In the genomic region with DNA sequence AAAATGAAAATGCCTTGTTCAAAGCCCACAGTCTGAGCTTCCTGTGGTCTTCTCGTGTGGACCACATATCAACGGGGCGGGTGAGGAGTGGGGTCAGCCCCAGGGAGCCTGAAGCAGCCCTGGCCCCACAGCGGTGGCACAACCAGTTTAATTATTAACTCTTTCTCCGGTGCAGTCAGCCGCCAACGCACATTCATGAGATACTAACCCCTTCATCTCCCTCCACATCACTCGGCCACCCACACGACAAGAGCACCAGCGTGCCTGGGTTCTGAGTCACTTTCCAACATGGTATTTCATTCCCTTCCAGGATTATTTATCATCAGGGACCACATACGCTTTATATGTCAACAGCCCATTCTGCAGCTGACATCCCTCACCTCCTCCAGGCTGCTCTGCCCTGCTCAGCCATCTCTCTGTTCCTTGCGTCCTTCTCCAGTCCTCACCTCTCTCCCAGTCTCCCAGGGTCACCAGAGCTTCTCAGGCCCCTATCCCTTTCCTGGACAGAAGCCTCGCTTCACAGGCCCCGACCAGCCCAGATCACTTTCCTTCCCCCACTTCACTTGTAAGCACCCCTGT, we compare ENCODE assay signal across 11 cellular contexts. TPM values are rescaled to one million over a fixed set of nuclear protein-coding genes. Genes with fewer than 3 reads are reported as not detected.
DNase-seq lines count a peak whose midpoint lies in the region; ATAC-seq and TF ChIP-seq lines count a peak whose summit lies in the region.
"Had no signal": no experiment of that assay in that cellular context is flagged by ENCODE, and none has a peak within 500 bp of the region (broad histone marks: within the 10 kb centered on the region; RNA-seq: fewer than 3 reads in every experiment).

No MANE protein-coding gene starts in this region.

- H2AFZ ChIP-seq in PC-3 (ENCODE audit: low read length), result no peak overlapping the region

- POLR2A ChIA-PET in PC-3 (lab: Charles Lee; ENCODE audit: unreplicated experiment), result no interaction called here

- CTCF ChIA-PET in PC-3 (lab: Charles Lee), result no interaction called here

- no peaks in the 10 kb centered on the region for H3K9me3 ChIP-seq in PC-3 (ENCODE audit: low read length)

- H4K20me1 ChIP-seq in PC-3 (ENCODE audit: low read length), result no peaks in the 10 kb centered on the region

- H3K9me2 ChIP-seq in PC-3 (replicated peaks; ENCODE audit: low read length), result no peaks in the 10 kb centered on the region

- TF ChIP-seq CTCF in PC-3 (conservative IDR thresholded peaks at IDR 0.05; ENCODE audit: low read depth, low read length) (no peak), fibroblast of pulmonary artery (IDR thresholded peaks at IDR 0.05; ENCODE audit: low read length, missing control alignments) (no peak)

- peak overlapping the region; percentile 34; the same call in 1 of the 2 replicates for H3K4me2 ChIP-seq in PC-3 (ENCODE audit: low read length)

- H3K79me2 ChIP-seq in PC-3 (ENCODE audit: low read length), result no peaks in the 10 kb centered on the region

- peaks cover 4% of the 10 kb centered on the region; the same call in 1 of the 2 replicates for H3K4me1 ChIP-seq in PC-3 (ENCODE audit: insufficient read depth, low read length)

- no peaks in the 10 kb centered on the region for H3K36me3 ChIP-seq in PC-3 (ENCODE audit: low read depth, low read length)

- no peak overlapping the region for H3K27ac ChIP-seq in PC-3 (ENCODE audit: low read length)

- ATAC-seq in PC-3, result no peak
- no peak for ATAC-seq in GM18873 (IDR thresholded peaks at IDR 0.05; ENCODE audit: low FRiP score, unreplicated experiment)
- ATAC-seq in GM21526 (IDR thresholded peaks at IDR 0.05; ENCODE audit: low FRiP score, unreplicated experiment), result no peak
- ATAC-seq in GM21367 (IDR thresholded peaks at IDR 0.05; ENCODE audit: unreplicated experiment), result no peak
- ATAC-seq in GM19035 (IDR thresholded peaks at IDR 0.05; ENCODE audit: unreplicated experiment), result no peak

- intact Hi-C loops in PC-3 (cut with micrococcal nuclease), result no loop called here

- H3K9ac ChIP-seq in PC-3 (ENCODE audit: low read length), result no peak overlapping the region

- H3K27me3 ChIP-seq in PC-3 (ENCODE audit: low read length), result no peaks in the 10 kb centered on the region

- no TSS peak for BruUV-seq in PC-3 (replicated peaks; lab: Mats Ljungman, UMichigan)

- no peak overlapping the region for H3K4me3 ChIP-seq in PC-3 (ENCODE audit: low read length)
- H3K4me3 ChIP-seq in fibroblast of pulmonary artery (replicated peaks; ENCODE audit: low read depth, low read length), result no peak overlapping the region

- DNase-seq in EL (peak; percentile 96), PC-3 (peak; percentile 59), fibroblast of pulmonary artery (ENCODE audit: low read depth) (peak; percentile 87), renal cortical epithelial cell (ENCODE audit: low read depth) (peak; percentile 98)
- DNase-seq: activated CD8-positive, alpha-beta memory T cell treated with anti-CD3 and anti-CD28 coated beads for 24 hours; effector memory CD4-positive, alpha-beta T cell; MM.1S had no signal

- no peaks in the 10 kb centered on the region for H3F3A ChIP-seq in PC-3 (ENCODE audit: low read length, unreplicated experiment)

RNA-seq across cellular contexts. Expression of a gene that starts 48.0 kb away (rescaled TPM):
- total RNA-seq in PC-3 (2014; rRNA removed) (92.1 and 93.3 TPM in 2 replicates), renal cortical epithelial cell (6.4 and 52.0 TPM in 2 replicates)
